Comparison of ENCODE assay signal across 7 cellular contexts in genomic region chr12:129672110-129672509, GRCh38.
"Had no signal": no experiment of that assay in that cellular context is flagged by ENCODE, and none has a peak within 500 bp of the region (broad histone marks: within the 10 kb centered on the region; RNA-seq: fewer than 3 reads in every experiment).

No MANE protein-coding gene starts in this region.

- FAIRE-seq: G401.6, GM12878, GM12892, GM18507, GM19239 had no signal

- H3K4me3 ChIP-seq: GM12878 had no signal

- DNase-seq: GDM1, GF-D8 had no signal
